In the genomic region with DNA sequence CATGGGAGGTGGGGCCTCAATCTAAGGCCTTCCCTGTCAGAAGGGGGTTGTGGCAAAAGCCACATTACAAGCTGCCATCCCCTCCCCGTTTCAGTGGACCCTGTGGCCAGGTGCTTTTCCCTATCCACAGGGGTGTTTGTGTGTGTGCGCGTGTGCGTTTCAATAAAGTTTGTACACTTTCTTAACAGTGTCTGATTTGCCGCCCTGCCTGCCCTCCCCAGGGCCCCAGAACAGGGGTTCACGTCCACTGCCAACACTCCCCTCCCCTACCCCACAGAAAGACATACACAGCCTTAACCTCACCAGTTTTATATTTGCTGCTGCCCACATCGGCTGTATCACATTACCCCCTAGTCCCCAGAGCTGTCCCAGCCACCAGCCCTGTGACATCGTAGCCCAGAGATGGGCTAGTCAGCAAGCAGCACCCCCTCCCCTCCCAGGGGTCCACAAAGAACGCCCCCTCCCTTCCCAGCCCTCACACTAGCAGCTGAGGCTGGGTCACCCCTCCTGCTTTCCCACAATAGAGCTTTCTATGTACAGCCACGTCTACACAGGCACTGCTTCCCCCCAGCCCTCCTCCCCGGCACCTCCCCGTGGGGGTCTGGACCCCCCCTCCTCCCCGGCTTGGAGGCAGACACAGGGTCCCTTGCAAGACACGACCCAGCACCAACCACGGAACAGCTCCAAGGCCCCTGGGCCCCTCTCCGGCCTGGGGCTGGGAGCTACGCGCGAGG, we compare ENCODE assay signal across 10 cellular contexts. TPM values are rescaled to one million over a fixed set of nuclear protein-coding genes. Genes with fewer than 3 reads are reported as not detected.
DNase-seq lines count a peak whose midpoint lies in the region; ATAC-seq and TF ChIP-seq lines count a peak whose summit lies in the region.
"Had no signal": no experiment of that assay in that cellular context is flagged by ENCODE, and none has a peak within 500 bp of the region (broad histone marks: within the 10 kb centered on the region; RNA-seq: fewer than 3 reads in every experiment).

No MANE protein-coding gene starts in this region.

- no peak overlapping the region for H3K4me3 Mint-ChIP-seq in chondrocyte (ENCODE audit: unreplicated experiment)
- peak overlapping the region; percentile 61 to 84 (median 70) for H3K4me3 Mint-ChIP-seq in naive thymus-derived CD8-positive, alpha-beta T cell

- H3K27me3 ChIP-seq in GM23248 (replicated peaks; ENCODE audit: insufficient read depth) = no peaks in the 10 kb centered on the region

- no peaks in the 10 kb centered on the region for H3K36me3 ChIP-seq in GM23248 (ENCODE audit: low read depth)

- no peaks in the 10 kb centered on the region for H3K9me2 ChIP-seq in GM23248 (ENCODE audit: insufficient read depth)

- ATAC-seq in naive thymus-derived CD8-positive, alpha-beta T cell = no peak
- ATAC-seq in GM19455 (IDR thresholded peaks at IDR 0.05; ENCODE audit: unreplicated experiment) = no peak

- H2AFZ ChIP-seq in GM23248 = peak overlapping the region; percentile 54; the same call in 1 of the 2 replicates

- H3K4me2 ChIP-seq in GM23248 (ENCODE audit: unreplicated experiment) = peak overlapping the region; percentile 69

- no peaks in the 10 kb centered on the region for H3K9me3 ChIP-seq in GM23248 (ENCODE audit: low read depth)

- peaks cover 5% of the 10 kb centered on the region for H3K36me3 Mint-ChIP-seq in chondrocyte (ENCODE audit: low read depth)
- peaks cover 0 to 3% (median 0%) of the 10 kb centered on the region in 3 donors for H3K36me3 Mint-ChIP-seq in naive thymus-derived CD8-positive, alpha-beta T cell

- no peaks in the 10 kb centered on the region for H3F3A ChIP-seq in GM23248 (ENCODE audit: insufficient read depth)

- no peak for DNase-seq in GM23248
- no peak for DNase-seq in chondrocyte (ENCODE audit: low spot score)
- DNase-seq in naive thymus-derived CD8-positive, alpha-beta T cell = no peak
- no peak for DNase-seq in NCI-H1436 (lab: John Stamatoyannopoulos, UW)
- no peak for DNase-seq in Kasumi-1 (lab: John Stamatoyannopoulos, UW)
- DNase-seq in SIG-M5 (lab: John Stamatoyannopoulos, UW) = no peak
- DNase-seq: activated CD4-positive, alpha-beta T cell treated with anti-CD3 and anti-CD28 coated beads for 48 hours; DMS 273 treated with DMSO at 0.1 percent for 48 hours had no signal

- in situ Hi-C loops in GM23248 (cut with MboI) = no loop called here

- H3K9ac ChIP-seq in GM23248 = peak overlapping the region; percentile 41; the same call in 1 of the 2 replicates

- TF ChIP-seq CTCF in 22Rv1 (IDR thresholded peaks at IDR 0.05) (no peak), chondrocyte (IDR thresholded peaks at IDR 0.05) (no peak)

- no peaks in the 10 kb centered on the region for H3K4me1 ChIP-seq in GM23248 (ENCODE audit: insufficient read depth)

- H3K27ac Mint-ChIP-seq in chondrocyte (ENCODE audit: unreplicated experiment) = peak overlapping the region; percentile 49
- H3K27ac Mint-ChIP-seq in naive thymus-derived CD8-positive, alpha-beta T cell = peak overlapping the region in 4 of 10 donors; percentile 33 to 65 (median 54)

- no peaks in the 10 kb centered on the region for H3K9me3 Mint-ChIP-seq in chondrocyte (ENCODE audit: low read depth)
- H3K9me3 Mint-ChIP-seq in naive thymus-derived CD8-positive, alpha-beta T cell = no peaks in the 10 kb centered on the region

- H3K79me2 ChIP-seq in GM23248 (ENCODE audit: insufficient read depth) = no peaks in the 10 kb centered on the region

- 46 to 49% methylated on average over 14 to 16 of the region's 19 CpGs for WGBS in GM23248 (ENCODE audit: low coverage in 1 of 2, low lambda C conversion rate in 2 of 2, missing lambda C conversion rate in 2 of 2), 2 experiments

- no peaks in the 10 kb centered on the region for H3K27me3 Mint-ChIP-seq in chondrocyte (ENCODE audit: low read depth)
- H3K27me3 Mint-ChIP-seq in naive thymus-derived CD8-positive, alpha-beta T cell = no peaks in the 10 kb centered on the region

- no peaks in the 10 kb centered on the region for H4K20me1 ChIP-seq in GM23248 (ENCODE audit: insufficient read depth)

- H3K4me3 ChIP-seq in GM23248 = peak overlapping the region; percentile 66

- H3K27ac ChIP-seq in 22Rv1 (peak overlapping the region; percentile 71), GM23248 (no peak overlapping the region)

- H3K4me1 Mint-ChIP-seq in chondrocyte (ENCODE audit: low read depth) = no peaks in the 10 kb centered on the region
- H3K4me1 Mint-ChIP-seq in naive thymus-derived CD8-positive, alpha-beta T cell = peaks cover 5 to 17% (median 10%) of the 10 kb centered on the region in 4 donors

- POLR2A ChIA-PET in naive thymus-derived CD8-positive, alpha-beta T cell (lab: Charles Lee) = interaction anchor here (0.8 to 5.5 kb wide), 10 partner anchors 8 to 166 kb away, joined by 3 to 35 read pairs (median 6); a partner anchor contains a TSS

RNA-seq across cellular contexts. Expression of a gene that starts 8.0 kb away (rescaled TPM):
- total RNA-seq in GM23248 (2014; rRNA removed; shearing (Covaris generic)) = 326 and 410 TPM in 2 replicates
- polyA plus RNA-seq in GM23248 (2016; fragmentation: Nextera tagmentation; extraction: Ambion mirVana) = 440 and 446 TPM in 2 replicates
- total RNA-seq in chondrocyte = 340 to 401 TPM (median 342 TPM) in 3 replicates
- 10 to 100 TPM; 27.5 to 33.5 TPM for total RNA-seq in naive thymus-derived CD8-positive, alpha-beta T cell
- 10 to 100 TPM; 24.8 to 43.7 (median 41.6) TPM for polyA plus RNA-seq in naive thymus-derived CD8-positive, alpha-beta T cell

RNA-seq across cellular contexts. Expression of a gene that starts 10.6 kb away (rescaled TPM):
- total RNA-seq in GM23248 (2014; rRNA removed; shearing (Covaris generic)) = 4.6 and 4.8 TPM in 2 replicates
- 0.25 and 0.46 TPM in 2 replicates for polyA plus RNA-seq in GM23248 (2016; fragmentation: Nextera tagmentation; extraction: Ambion mirVana)
- total RNA-seq in chondrocyte = 14.8 to 20.6 TPM (median 18.6 TPM) in 3 replicates
- total RNA-seq in naive thymus-derived CD8-positive, alpha-beta T cell = 1 to 10 TPM; 1.3 to 1.5 TPM
- under 1 TPM; 0.08 to 0.33 (median 0.10) TPM for polyA plus RNA-seq in naive thymus-derived CD8-positive, alpha-beta T cell

RNA-seq across cellular contexts. Expression of a gene that starts 28.5 kb away (rescaled TPM):
- total RNA-seq in GM23248 (2014; rRNA removed; shearing (Covaris generic)) = 96.1 and 118 TPM in 2 replicates
- 117 TPM in 2 replicates for polyA plus RNA-seq in GM23248 (2016; fragmentation: Nextera tagmentation; extraction: Ambion mirVana)
- total RNA-seq in chondrocyte = 78.6 to 95.5 TPM (median 84.1 TPM) in 3 replicates
- 10 to 100 TPM; 94.9 to 98.8 TPM for total RNA-seq in naive thymus-derived CD8-positive, alpha-beta T cell
- polyA plus RNA-seq in naive thymus-derived CD8-positive, alpha-beta T cell = 100 to 1,000 TPM; 133 to 176 (median 162) TPM

RNA-seq across cellular contexts. Expression of a gene that starts 36.4 kb away (rescaled TPM):
- total RNA-seq in GM23248 (2014; rRNA removed; shearing (Covaris generic)) = not detected in 2 replicates
- polyA plus RNA-seq in GM23248 (2016; fragmentation: Nextera tagmentation; extraction: Ambion mirVana) = not detected in 2 replicates
- total RNA-seq in chondrocyte = 1.7 to 2.2 TPM (median 2.0 TPM) in 3 replicates
- total RNA-seq in naive thymus-derived CD8-positive, alpha-beta T cell = 1 to 10 TPM in 1 of 2 experiments, under 1 TPM in 1; 0.86 to 1.6 TPM
- not detected for polyA plus RNA-seq in naive thymus-derived CD8-positive, alpha-beta T cell

RNA-seq across cellular contexts. Expression of a gene that starts 44.7 kb away (rescaled TPM):
- total RNA-seq in GM23248 (2014; rRNA removed; shearing (Covaris generic)) = 0.11 TPM in 1 of 2 replicates, not detected in the other
- 0.24 TPM in 1 of 2 replicates, not detected in the other for polyA plus RNA-seq in GM23248 (2016; fragmentation: Nextera tagmentation; extraction: Ambion mirVana)
- total RNA-seq in chondrocyte = 0.40 to 0.77 TPM (median 0.77 TPM) in 3 replicates
- total RNA-seq in naive thymus-derived CD8-positive, alpha-beta T cell = not detected
- not detected for polyA plus RNA-seq in naive thymus-derived CD8-positive, alpha-beta T cell
